10 cellular contexts compared by ENCODE assay signal in genomic region chr20:24929867-24930723, GRCh38. TPM values are rescaled to one million over a fixed set of nuclear protein-coding genes. Genes with fewer than 3 reads are reported as not detected.
DNase-seq lines count a peak whose midpoint lies in the region; ATAC-seq, FAIRE-seq and TF ChIP-seq lines count a peak whose summit lies in the region.
"Not testable (repeated sequence)": the region's sequence is repeated elsewhere in the genome, so short reads cannot be mapped to it uniquely, and the experiment has no call there.
"Had no signal": no experiment of that assay in that cellular context is flagged by ENCODE, and none has a peak within 500 bp of the region (broad histone marks: within the 10 kb centered on the region; RNA-seq: fewer than 3 reads in every experiment).

No MANE protein-coding gene starts in this region.

- H3K27me3 Mint-ChIP-seq in activated CD8-positive, alpha-beta T cell treated with anti-CD3 and anti-CD28 coated beads for 36 hours; neural crest cell (ENCODE audit: low read depth); type B pancreatic cell: not testable (repeated sequence)

- peak overlapping the region; percentile 79 for H3K27ac Mint-ChIP-seq in activated CD8-positive, alpha-beta T cell treated with anti-CD3 and anti-CD28 coated beads for 36 hours
- H3K27ac Mint-ChIP-seq in neural crest cell (ENCODE audit: unreplicated experiment) (peak overlapping the region; percentile 16), type B pancreatic cell (peak overlapping the region; percentile 99)

- CTCF ChIA-PET in activated CD8-positive, alpha-beta T cell treated with anti-CD3 and anti-CD28 coated beads for 36 hours (lab: Charles Lee) = interaction anchor here (0.7 to 3.4 kb wide), 18 partner anchors 8 to 286 kb away, joined by 3 to 30 read pairs (median 4); partner anchors contain the start of gene CST7

- POLR2A ChIA-PET in activated CD8-positive, alpha-beta T cell treated with anti-CD3 and anti-CD28 coated beads for 36 hours (lab: Charles Lee) = interaction anchor here (0.5 to 1.0 kb wide), 2 partner anchors 57 to 151 kb away, joined by 3 read pairs; no protein-coding TSS in a partner anchor

- H3K36me3 Mint-ChIP-seq in activated CD8-positive, alpha-beta T cell treated with anti-CD3 and anti-CD28 coated beads for 36 hours (ENCODE audit: low read depth); neural crest cell (ENCODE audit: low read depth); type B pancreatic cell: not testable (repeated sequence)

- ATAC-seq in activated CD8-positive, alpha-beta T cell treated with anti-CD3 and anti-CD28 coated beads for 36 hours = not testable (repeated sequence)

- not testable (repeated sequence) for H3K9me3 Mint-ChIP-seq in activated CD8-positive, alpha-beta T cell treated with anti-CD3 and anti-CD28 coated beads for 36 hours; neural crest cell; type B pancreatic cell

- FAIRE-seq in colon (lab: Jason Lieb, UNC) = peak; percentile 28

- intact Hi-C loops in activated CD8-positive, alpha-beta T cell treated with anti-CD3 and anti-CD28 coated beads for 36 hours (cut with micrococcal nuclease) = not testable (repeated sequence)

- peaks cover 28% of the 10 kb centered on the region for H3K4me1 Mint-ChIP-seq in activated CD8-positive, alpha-beta T cell treated with anti-CD3 and anti-CD28 coated beads for 36 hours (ENCODE audit: low read depth)
- peaks cover 14% of the 10 kb centered on the region for H3K4me1 Mint-ChIP-seq in neural crest cell
- not testable (repeated sequence) for H3K4me1 Mint-ChIP-seq in type B pancreatic cell (ENCODE audit: unreplicated experiment)

- peak; percentile 33; the same call in 1 of the 2 replicates for TF ChIP-seq CTCF in LNCAP (IDR thresholded peaks at IDR 0.05)
- TF ChIP-seq CTCF in activated CD8-positive, alpha-beta T cell treated with anti-CD3 and anti-CD28 coated beads for 36 hours (IDR thresholded peaks at IDR 0.05); neural crest cell (conservative IDR thresholded peaks at IDR 0.05); type B pancreatic cell (conservative IDR thresholded peaks at IDR 0.05): not testable (repeated sequence)

- DNase-seq in COR-L47 (lab: John Stamatoyannopoulos, UW) (peak; percentile 39), NCI-H510A treated with DMSO at 0.1 percent for 48 hours (lab: John Stamatoyannopoulos, UW) (peak; percentile 99), kidney tubule cell (ENCODE audit: low spot score) (peak; percentile 73), type B pancreatic cell (ENCODE audit: extremely low spot score, unreplicated experiment) (peak; percentile 52)
- DNase-seq in activated CD8-positive, alpha-beta T cell treated with anti-CD3 and anti-CD28 coated beads for 36 hours = peak; percentile 57
- DNase-seq in neural crest cell (ENCODE audit: low read depth, low spot score) = not testable (repeated sequence)

- peak overlapping the region; percentile 32 for H3K4me3 Mint-ChIP-seq in activated CD8-positive, alpha-beta T cell treated with anti-CD3 and anti-CD28 coated beads for 36 hours
- not testable (repeated sequence) for H3K4me3 Mint-ChIP-seq in neural crest cell
- peak overlapping the region; percentile 84 for H3K4me3 Mint-ChIP-seq in type B pancreatic cell

RNA-seq across cellular contexts. Expression of gene CST7, which starts 19.0 kb away (rescaled TPM):
- 10 to 100 TPM; 48.5 to 49.3 TPM for total RNA-seq in activated CD8-positive, alpha-beta T cell treated with anti-CD3 and anti-CD28 coated beads for 36 hours
- total RNA-seq in neural crest cell (not detected in 2 replicates), type B pancreatic cell (ENCODE audit: low replicate concordance) (not detected in 2 replicates)
- total RNA-seq: ascending aorta, frontal cortex had no signal

Comparison
In these comparisons a context has a peak if more than half of its experiments do, and no peak if none do; other contexts are left out.
1. H3K27ac Mint-ChIP-seq: peak in every context shown above with its lines; median percentile 99 in type B pancreatic cell; 79 in activated CD8-positive, alpha-beta T cell treated with anti-CD3 and anti-CD28 coated beads for 36 hours; 16 in neural crest cell.
2. RNA of gene CST7, which starts 19.0 kb away (total RNA-seq): 48.5 to 49.3 TPM in activated CD8-positive, alpha-beta T cell treated with anti-CD3 and anti-CD28 coated beads for 36 hours; not detected in neural crest cell and not detected in type B pancreatic cell; every median in the first group is over 10 times any median in the second.